ENCODE assay signal across 1 cellular context in the genomic region with DNA sequence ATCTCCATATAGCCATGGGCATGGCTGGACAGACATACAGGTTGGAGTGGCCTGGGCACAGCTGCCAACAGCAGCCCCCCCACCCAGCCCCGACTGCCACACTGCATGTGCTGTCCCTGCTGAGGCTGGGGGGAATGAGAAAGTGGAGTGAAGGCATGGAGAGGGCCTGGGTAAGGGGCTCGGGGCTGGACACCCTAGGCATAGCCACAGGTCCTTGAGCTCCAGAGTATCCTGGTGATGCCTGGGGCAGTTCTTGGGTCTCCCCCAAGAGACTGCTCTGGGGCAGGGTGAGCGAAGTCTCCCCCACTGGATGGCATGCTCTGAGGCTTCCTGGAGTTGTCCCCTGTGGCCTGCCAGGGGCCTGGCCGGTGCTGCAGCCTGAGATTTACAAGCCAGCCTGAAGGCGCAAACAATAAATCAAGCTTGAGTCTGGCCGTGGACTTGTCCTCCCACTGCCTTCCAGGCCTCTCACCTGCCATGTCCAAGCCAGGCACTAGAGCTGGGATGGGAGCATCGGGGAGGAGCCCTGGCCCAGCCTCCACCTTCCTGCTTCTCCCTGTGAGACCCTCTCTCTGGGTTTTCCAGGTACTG.
TF ChIP-seq lines count a peak whose summit lies in the region.

No MANE protein-coding gene starts in this region.

TF ChIP-seq in HEK293, 187 proteins besides CTCF, POLR2A, EP300 and RAD21 (continued from another document):
- no peak for TF ChIP-seq PBX3 (CRISPR knock-in tag; IDR thresholded peaks at IDR 0.05)
- TF ChIP-seq ZBTB49 (tag by site-specific recombination; IDR thresholded peaks at IDR 0.05; ENCODE audit: low read depth): no peak
- TF ChIP-seq ZNF514 (tag by site-specific recombination; IDR thresholded peaks at IDR 0.05): no peak
- TF ChIP-seq, protein P1, sequence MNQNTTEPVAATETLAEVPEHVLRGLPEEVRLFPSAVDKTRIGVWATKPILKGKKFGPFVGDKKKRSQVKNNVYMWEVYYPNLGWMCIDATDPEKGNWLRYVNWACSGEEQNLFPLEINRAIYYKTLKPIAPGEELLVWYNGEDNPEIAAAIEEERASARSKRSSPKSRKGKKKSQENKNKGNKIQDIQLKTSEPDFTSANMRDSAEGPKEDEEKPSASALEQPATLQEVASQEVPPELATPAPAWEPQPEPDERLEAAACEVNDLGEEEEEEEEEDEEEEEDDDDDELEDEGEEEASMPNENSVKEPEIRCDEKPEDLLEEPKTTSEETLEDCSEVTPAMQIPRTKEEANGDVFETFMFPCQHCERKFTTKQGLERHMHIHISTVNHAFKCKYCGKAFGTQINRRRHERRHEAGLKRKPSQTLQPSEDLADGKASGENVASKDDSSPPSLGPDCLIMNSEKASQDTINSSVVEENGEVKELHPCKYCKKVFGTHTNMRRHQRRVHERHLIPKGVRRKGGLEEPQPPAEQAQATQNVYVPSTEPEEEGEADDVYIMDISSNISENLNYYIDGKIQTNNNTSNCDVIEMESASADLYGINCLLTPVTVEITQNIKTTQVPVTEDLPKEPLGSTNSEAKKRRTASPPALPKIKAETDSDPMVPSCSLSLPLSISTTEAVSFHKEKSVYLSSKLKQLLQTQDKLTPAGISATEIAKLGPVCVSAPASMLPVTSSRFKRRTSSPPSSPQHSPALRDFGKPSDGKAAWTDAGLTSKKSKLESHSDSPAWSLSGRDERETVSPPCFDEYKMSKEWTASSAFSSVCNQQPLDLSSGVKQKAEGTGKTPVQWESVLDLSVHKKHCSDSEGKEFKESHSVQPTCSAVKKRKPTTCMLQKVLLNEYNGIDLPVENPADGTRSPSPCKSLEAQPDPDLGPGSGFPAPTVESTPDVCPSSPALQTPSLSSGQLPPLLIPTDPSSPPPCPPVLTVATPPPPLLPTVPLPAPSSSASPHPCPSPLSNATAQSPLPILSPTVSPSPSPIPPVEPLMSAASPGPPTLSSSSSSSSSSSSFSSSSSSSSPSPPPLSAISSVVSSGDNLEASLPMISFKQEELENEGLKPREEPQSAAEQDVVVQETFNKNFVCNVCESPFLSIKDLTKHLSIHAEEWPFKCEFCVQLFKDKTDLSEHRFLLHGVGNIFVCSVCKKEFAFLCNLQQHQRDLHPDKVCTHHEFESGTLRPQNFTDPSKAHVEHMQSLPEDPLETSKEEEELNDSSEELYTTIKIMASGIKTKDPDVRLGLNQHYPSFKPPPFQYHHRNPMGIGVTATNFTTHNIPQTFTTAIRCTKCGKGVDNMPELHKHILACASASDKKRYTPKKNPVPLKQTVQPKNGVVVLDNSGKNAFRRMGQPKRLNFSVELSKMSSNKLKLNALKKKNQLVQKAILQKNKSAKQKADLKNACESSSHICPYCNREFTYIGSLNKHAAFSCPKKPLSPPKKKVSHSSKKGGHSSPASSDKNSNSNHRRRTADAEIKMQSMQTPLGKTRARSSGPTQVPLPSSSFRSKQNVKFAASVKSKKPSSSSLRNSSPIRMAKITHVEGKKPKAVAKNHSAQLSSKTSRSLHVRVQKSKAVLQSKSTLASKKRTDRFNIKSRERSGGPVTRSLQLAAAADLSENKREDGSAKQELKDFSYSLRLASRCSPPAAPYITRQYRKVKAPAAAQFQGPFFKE (tag by site-specific recombination; IDR thresholded peaks at IDR 0.05; ENCODE audit: borderline replicate concordance): no peak
- 0 out of 2 replicates have a peak, but pooled peaks have one; percentile 50 for TF ChIP-seq ZNF423 (tag by site-specific recombination; IDR thresholded peaks at IDR 0.05)
- TF ChIP-seq, protein P2, sequence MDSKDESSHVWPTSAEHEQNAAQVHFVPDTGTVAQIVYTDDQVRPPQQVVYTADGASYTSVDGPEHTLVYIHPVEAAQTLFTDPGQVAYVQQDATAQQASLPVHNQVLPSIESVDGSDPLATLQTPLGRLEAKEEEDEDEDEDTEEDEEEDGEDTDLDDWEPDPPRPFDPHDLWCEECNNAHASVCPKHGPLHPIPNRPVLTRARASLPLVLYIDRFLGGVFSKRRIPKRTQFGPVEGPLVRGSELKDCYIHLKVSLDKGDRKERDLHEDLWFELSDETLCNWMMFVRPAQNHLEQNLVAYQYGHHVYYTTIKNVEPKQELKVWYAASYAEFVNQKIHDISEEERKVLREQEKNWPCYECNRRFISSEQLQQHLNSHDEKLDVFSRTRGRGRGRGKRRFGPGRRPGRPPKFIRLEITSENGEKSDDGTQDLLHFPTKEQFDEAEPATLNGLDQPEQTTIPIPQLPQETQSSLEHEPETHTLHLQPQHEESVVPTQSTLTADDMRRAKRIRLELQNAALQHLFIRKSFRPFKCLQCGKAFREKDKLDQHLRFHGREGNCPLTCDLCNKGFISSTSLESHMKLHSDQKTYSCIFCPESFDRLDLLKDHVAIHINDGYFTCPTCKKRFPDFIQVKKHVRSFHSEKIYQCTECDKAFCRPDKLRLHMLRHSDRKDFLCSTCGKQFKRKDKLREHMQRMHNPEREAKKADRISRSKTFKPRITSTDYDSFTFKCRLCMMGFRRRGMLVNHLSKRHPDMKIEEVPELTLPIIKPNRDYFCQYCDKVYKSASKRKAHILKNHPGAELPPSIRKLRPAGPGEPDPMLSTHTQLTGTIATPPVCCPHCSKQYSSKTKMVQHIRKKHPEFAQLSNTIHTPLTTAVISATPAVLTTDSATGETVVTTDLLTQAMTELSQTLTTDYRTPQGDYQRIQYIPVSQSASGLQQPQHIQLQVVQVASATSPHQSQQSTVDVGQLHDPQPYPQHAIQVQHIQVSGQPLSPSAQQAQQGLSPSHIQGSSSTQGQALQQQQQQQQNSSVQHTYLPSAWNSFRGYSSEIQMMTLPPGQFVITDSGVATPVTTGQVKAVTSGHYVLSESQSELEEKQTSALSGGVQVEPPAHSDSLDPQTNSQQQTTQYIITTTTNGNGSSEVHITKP (tag by site-specific recombination; IDR thresholded peaks at IDR 0.05): peak; percentile 25; the same call in 1 of the 2 replicates
- TF ChIP-seq EGR2 (tag by site-specific recombination; IDR thresholded peaks at IDR 0.05; ENCODE audit: low read depth): peak; percentile 28; the same call in 1 of the 2 replicates
- no peak for TF ChIP-seq ZBTB20 (tag by site-specific recombination; IDR thresholded peaks at IDR 0.05)
- no peak for TF ChIP-seq ZNF501 (tag by site-specific recombination; IDR thresholded peaks at IDR 0.05)
- TF ChIP-seq ZSCAN23 (tag by site-specific recombination; IDR thresholded peaks at IDR 0.05): no peak
- no peak for TF ChIP-seq ZNF624 (tag by site-specific recombination; IDR thresholded peaks at IDR 0.05)
- TF ChIP-seq ZFHX2 (tag by site-specific recombination; conservative IDR thresholded peaks at IDR 0.05): peak; percentile 64
- no peak for TF ChIP-seq ZBTB21 (tag by site-specific recombination; IDR thresholded peaks at IDR 0.05)
- TF ChIP-seq ZNF324 (tag by site-specific recombination; IDR thresholded peaks at IDR 0.05): no peak
- TF ChIP-seq ZNF629 (tag by site-specific recombination; IDR thresholded peaks at IDR 0.05): no peak
- peak; percentile 63 for TF ChIP-seq ZIC2 (tag by site-specific recombination; IDR thresholded peaks at IDR 0.05)
- no peak for TF ChIP-seq ZNF155 (tag by site-specific recombination; IDR thresholded peaks at IDR 0.05)
- no peak for TF ChIP-seq YY1 (tag by site-specific recombination; IDR thresholded peaks at IDR 0.05)
- TF ChIP-seq FEZF1 (tag by site-specific recombination; IDR thresholded peaks at IDR 0.05): no peak
- TF ChIP-seq ZNF561 (tag by site-specific recombination; IDR thresholded peaks at IDR 0.05; ENCODE audit: borderline replicate concordance): no peak
- no peak for TF ChIP-seq ATF2 (tag by site-specific recombination; IDR thresholded peaks at IDR 0.05; ENCODE audit: low read depth)
- TF ChIP-seq GLIS1 (tag by site-specific recombination; IDR thresholded peaks at IDR 0.05): peak; percentile 85
- TF ChIP-seq, protein P3, sequence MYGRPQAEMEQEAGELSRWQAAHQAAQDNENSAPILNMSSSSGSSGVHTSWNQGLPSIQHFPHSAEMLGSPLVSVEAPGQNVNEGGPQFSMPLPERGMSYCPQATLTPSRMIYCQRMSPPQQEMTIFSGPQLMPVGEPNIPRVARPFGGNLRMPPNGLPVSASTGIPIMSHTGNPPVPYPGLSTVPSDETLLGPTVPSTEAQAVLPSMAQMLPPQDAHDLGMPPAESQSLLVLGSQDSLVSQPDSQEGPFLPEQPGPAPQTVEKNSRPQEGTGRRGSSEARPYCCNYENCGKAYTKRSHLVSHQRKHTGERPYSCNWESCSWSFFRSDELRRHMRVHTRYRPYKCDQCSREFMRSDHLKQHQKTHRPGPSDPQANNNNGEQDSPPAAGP (tag by site-specific recombination; IDR thresholded peaks at IDR 0.05): no peak
- TF ChIP-seq ZNF610 (tag by site-specific recombination; IDR thresholded peaks at IDR 0.05; ENCODE audit: borderline replicate concordance): no peak
- peak; percentile 72; the same call in 1 of the 2 replicates for TF ChIP-seq MEIS1 (CRISPR knock-in tag; IDR thresholded peaks at IDR 0.05; ENCODE audit: borderline replicate concordance)
- TF ChIP-seq ZNF791 (tag by site-specific recombination; IDR thresholded peaks at IDR 0.05): no peak
